In the genomic region with DNA sequence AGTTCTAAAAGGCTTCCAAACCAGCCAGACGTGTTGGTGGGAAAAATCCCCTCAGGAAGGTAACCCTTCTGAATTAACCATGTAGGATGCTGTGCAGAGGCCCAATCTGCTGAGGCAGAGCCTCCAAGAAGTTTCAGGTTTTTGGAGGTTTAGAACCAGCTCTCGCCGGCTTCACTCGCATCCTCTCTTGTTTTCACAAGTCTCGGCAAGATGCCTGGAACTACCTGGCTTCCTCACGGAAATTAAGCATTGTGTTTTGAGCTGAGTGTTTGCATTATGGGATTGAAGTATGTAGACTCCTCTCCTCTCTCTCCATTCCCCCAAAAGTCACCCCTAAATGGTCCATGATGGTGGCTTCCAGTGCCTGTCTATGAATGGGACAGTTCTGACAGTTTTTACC, we compare ENCODE assay signal across 22 cellular contexts. TPM values are rescaled to one million over a fixed set of nuclear protein-coding genes. Genes with fewer than 3 reads are reported as not detected.
A peak's percentile ranks its signal among the peaks of the same experiment; 100 is the strongest.
DNase-seq lines count a peak whose midpoint lies in the region; ATAC-seq, FAIRE-seq and TF ChIP-seq lines count a peak whose summit lies in the region.
"Had no signal": no experiment of that assay in that cellular context is flagged by ENCODE, and none has a peak within 500 bp of the region (broad histone marks: within the 10 kb centered on the region; RNA-seq: fewer than 3 reads in every experiment).

No MANE protein-coding gene starts in this region.

- H3K4me2 ChIP-seq in mammary epithelial cell (ENCODE audit: insufficient read depth, low read depth, low read length), result peak overlapping the region; percentile 48

- H3K27me3 ChIP-seq in mammary epithelial cell (ENCODE audit: insufficient read depth, low read length) (no peaks in the 10 kb centered on the region), subcutaneous abdominal adipose tissue (ENCODE audit: control insufficient read depth in 5 of 5, insufficient read depth in 4 of 5, low read length in 5 of 5) (no peaks in the 10 kb centered on the region)
- H3K27me3 ChIP-seq: Peyer's patch had no signal

- intact Hi-C loops in mammary epithelial cell (cut with micrococcal nuclease) (loop anchor here (1.0 to 5.0 kb wide), 2 partner anchors 42 to 89 kb away; no protein-coding TSS in a partner anchor), kidney (cut with DNase I) (no loop called here)

- peaks cover 86% of the 10 kb centered on the region for H3K79me2 ChIP-seq in mammary epithelial cell (ENCODE audit: insufficient read depth, low read length)

- 24% methylated on average over 5 of the region's 6 CpGs for WGBS in mammary epithelial cell (ENCODE audit: low coverage, missing lambda C conversion rate)

- H4K20me1 ChIP-seq in mammary epithelial cell (ENCODE audit: insufficient read depth, low read length), result no peaks in the 10 kb centered on the region

- H3K36me3 ChIP-seq in mammary epithelial cell (ENCODE audit: insufficient read depth, low read length) (no peaks in the 10 kb centered on the region), kidney (ENCODE audit: control insufficient read depth in 1 of 2, insufficient read depth in 2 of 2, low read length in 2 of 2) (no peaks in the 10 kb centered on the region), subcutaneous abdominal adipose tissue (ENCODE audit: control insufficient read depth in 5 of 5, insufficient read depth in 5 of 5, low read length in 5 of 5) (no peaks in the 10 kb centered on the region)
- H3K36me3 ChIP-seq: Peyer's patch had no signal

- TF ChIP-seq CTCF in mammary epithelial cell (conservative IDR thresholded peaks at IDR 0.05 in 1 of 2, IDR thresholded peaks at IDR 0.05 in 1 of 2; ENCODE audit: extremely low read depth in 1 of 2, insufficient read depth in 1 of 2, low read depth in 1 of 2, low read length in 2 of 2) (no peak), kidney (IDR thresholded peaks at IDR 0.05; ENCODE audit: borderline replicate concordance, extremely low read depth, insufficient read depth) (no peak)

- no TSS peak for BruUV-seq in mammary epithelial cell (replicated peaks; lab: Mats Ljungman, UMichigan)

- in situ Hi-C loops in mammary epithelial cell (cut with MboI; ENCODE audit: low sequenced_read_pairs in 2 of 2), result no loop called here

- peak overlapping the region; percentile 52 for H2AFZ ChIP-seq in mammary epithelial cell (ENCODE audit: low read depth, low read length)

- H3K9me3 ChIP-seq in mammary epithelial cell (replicated peaks; ENCODE audit: insufficient read depth, low read length), result no peaks in the 10 kb centered on the region
- H3K9me3 ChIP-seq in kidney (ENCODE audit: control insufficient read depth in 1 of 2, low read length in 2 of 2), result no peaks in the 10 kb centered on the region
- no peaks in the 10 kb centered on the region for H3K9me3 ChIP-seq in subcutaneous abdominal adipose tissue (ENCODE audit: control insufficient read depth in 5 of 5, low read length in 5 of 5)
- H3K9me3 ChIP-seq: Peyer's patch had no signal

- ATAC-seq in HG03571 (IDR thresholded peaks at IDR 0.05; ENCODE audit: unreplicated experiment), result no peak
- ATAC-seq: activated CD8-positive, alpha-beta T cell treated with anti-CD3 and anti-CD28 coated beads, Interleukin-2, amount 10 ng/mL, durations not matched to agents 7 days and 5 days; activated T-cell treated with anti-CD3 and anti-CD28 coated beads, Interleukin-2, amount 50 U/mL, for 4 hours; sciatic nerve; SK-N-SH treated with all-trans-retinoic acid at 6 μM for 48 hours; stimulated activated naive CD8-positive, alpha-beta T cell treated with anti-CD3 and anti-CD28 coated beads, Interleukin-15, amount 100 ng/mL, for 72 hours had no signal

- H3K4me1 ChIP-seq in mammary epithelial cell (ENCODE audit: insufficient read depth, low read length), result peaks cover 34% of the 10 kb centered on the region
- H3K4me1 ChIP-seq in kidney (ENCODE audit: control insufficient read depth in 1 of 2, insufficient read depth in 1 of 2, low read depth in 1 of 2, low read length in 2 of 2), result peaks cover 19 to 21% of the 10 kb centered on the region in 2 donors
- peaks cover 15 to 60% (median 57%) of the 10 kb centered on the region in 5 donors for H3K4me1 ChIP-seq in subcutaneous abdominal adipose tissue (ENCODE audit: control insufficient read depth in 5 of 5, insufficient read depth in 5 of 5, low read length in 5 of 5)

- CTCF ChIA-PET in mammary epithelial cell (lab: Charles Lee; ENCODE audit: low non-redundant PET), result no interaction called here

- FAIRE-seq in HTR-8/SVneo (lab: Jason Lieb, UNC) (peak; percentile 42), kidney (lab: Jason Lieb, UNC) (no peak)

- no peak overlapping the region for H3K4me3 ChIP-seq in mammary epithelial cell (replicated peaks in 1 of 3; ENCODE audit: insufficient read depth in 1 of 3, low read depth in 2 of 3, low read length in 3 of 3)
- no peak overlapping the region for H3K4me3 ChIP-seq in kidney (ENCODE audit: low read length in 2 of 2)
- no peak overlapping the region for H3K4me3 ChIP-seq in subcutaneous abdominal adipose tissue (ENCODE audit: low read depth in 1 of 5, low read length in 5 of 5)
- H3K4me3 ChIP-seq: Peyer's patch had no signal

- no peak overlapping the region for H3K9ac ChIP-seq in mammary epithelial cell (ENCODE audit: insufficient read depth, low read length)
- no peak overlapping the region for H3K9ac ChIP-seq in kidney (ENCODE audit: low read length in 2 of 2)
- H3K9ac ChIP-seq in subcutaneous abdominal adipose tissue (ENCODE audit: low read length in 5 of 5), result no peak overlapping the region

- H3K27ac ChIP-seq in mammary epithelial cell (ENCODE audit: insufficient read depth, low read depth, low read length), result peak overlapping the region; percentile 46
- H3K27ac ChIP-seq in kidney (ENCODE audit: low read depth in 2 of 2, low read length in 2 of 2), result peak overlapping the region; percentile 4 to 29
- peak overlapping the region; percentile 87 for H3K27ac ChIP-seq in subcutaneous abdominal adipose tissue (ENCODE audit: low read depth, low read length)

- DNase-seq in HTR-8/SVneo (ENCODE audit: insufficient read length, low spot score) (no peak), mammary epithelial cell (peak; percentile 62), kidney (no peak), epidermal melanocyte (ENCODE audit: insufficient read length, low spot score) (no peak)
- no peak for DNase-seq in stimulated activated CD4-positive, alpha-beta T cell treated with anti-CD3 and anti-CD28 coated beads, Interleukin-2, amount 100 ng/mL, for 24 hours
- DNase-seq: activated CD4-positive, CD25-positive, alpha-beta regulatory T cell; activated CD8-positive, alpha-beta T cell treated with anti-CD3 and anti-CD28 coated beads, Interleukin-2, amount 10 ng/mL, durations not matched to agents 7 days and 5 days; activated naive CD4-positive, alpha-beta T cell treated with anti-CD3 and anti-CD28 coated beads, Interleukin-2, amount 50 U/mL, for 16 hours; activated T-cell treated with anti-CD3 and anti-CD28 coated beads, Interleukin-2, amount 50 U/mL, for 4 hours; CD4-positive, CD25-positive, alpha-beta regulatory T cell; cortex of kidney; GDM1; H7; NCI-H1694; NCI-H226; Peyer's patch; stimulated activated CD4-positive, alpha-beta T cell treated with anti-CD3 and anti-CD28 coated beads, Interleukin-2, amount 100 ng/mL, for 48 hours; stimulated activated naive CD8-positive, alpha-beta T cell treated with anti-CD3 and anti-CD28 coated beads, Interleukin-15, amount 100 ng/mL, for 72 hours had no signal

- dilution Hi-C loops in mammary epithelial cell (cut with HindIII; ENCODE audit: low sequenced_read_pairs), result no loop called here

RNA-seq across cellular contexts. Expression of a gene that starts 20.6 kb away (rescaled TPM):
- 100 to 1,000 TPM; 104 to 322 TPM for total RNA-seq in mammary epithelial cell
- 56.3 TPM for polyA plus RNA-seq in mammary epithelial cell
- 131 TPM for polyA minus RNA-seq in mammary epithelial cell
- total RNA-seq in kidney, result 10.4 TPM
- 2.9 TPM for polyA plus RNA-seq in kidney (ENCODE audit: insufficient read depth, low read depth, low replicate concordance)

Comparison
In these comparisons a context has a peak if more than half of its experiments do, and no peak if none do; other contexts are left out.
1. H3K27ac ChIP-seq: peak in every context shown above with its lines; median percentile 87 in subcutaneous abdominal adipose tissue; 46 in mammary epithelial cell; 16 in kidney.